11 cellular contexts compared by ENCODE assay signal in the genomic region with DNA sequence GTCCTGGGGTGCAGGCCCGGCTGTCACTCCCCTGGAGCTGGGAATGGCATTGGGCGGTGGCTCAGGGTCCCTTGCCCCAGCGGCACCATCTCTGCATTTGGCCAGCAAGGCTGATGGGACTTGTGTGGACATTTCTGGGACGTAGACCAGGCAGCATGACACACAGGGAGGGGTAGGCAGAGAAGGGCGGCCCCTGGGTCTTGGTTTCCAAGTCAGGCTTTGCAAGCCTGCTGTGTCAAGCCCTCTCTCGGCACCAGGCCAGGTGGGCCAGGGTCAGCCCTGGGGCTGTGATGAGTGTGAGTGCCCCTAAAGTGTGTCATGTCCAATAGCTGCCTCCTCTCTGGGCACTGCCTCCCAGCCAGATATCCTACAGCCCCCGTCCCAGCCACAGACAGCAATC.
DNase-seq lines count a peak whose midpoint lies in the region; ATAC-seq and TF ChIP-seq lines count a peak whose summit lies in the region.
"Had no signal": no experiment of that assay in that cellular context is flagged by ENCODE, and none has a peak within 500 bp of the region (broad histone marks: within the 10 kb centered on the region; RNA-seq: fewer than 3 reads in every experiment).

No MANE protein-coding gene starts in this region.

- H3K4me1 ChIP-seq in adipocyte (ENCODE audit: control insufficient read depth, insufficient read depth, low read length) (peaks cover 94% of the 10 kb centered on the region), hepatocyte (ENCODE audit: insufficient read depth) (peaks cover 96% of the 10 kb centered on the region), stomach (peaks cover 97 to 100% (median 99%) of the 10 kb centered on the region in 4 donors)

- no peaks in the 10 kb centered on the region for H3K9me3 Mint-ChIP-seq in activated T-cell treated with anti-CD3 and anti-CD28 coated beads, Interleukin-2, amount 50 U/mL, for 24 hours

- no peak overlapping the region for H2AFZ ChIP-seq in hepatocyte

- H3K36me3 Mint-ChIP-seq in activated T-cell treated with anti-CD3 and anti-CD28 coated beads, Interleukin-2, amount 50 U/mL, for 24 hours (ENCODE audit: low read depth): peaks cover 54% of the 10 kb centered on the region

- no peak overlapping the region for H3K4me3 ChIP-seq in adipocyte (ENCODE audit: low read length)
- no peak overlapping the region for H3K4me3 ChIP-seq in hepatocyte
- no peak overlapping the region for H3K4me3 ChIP-seq in stomach
- H3K4me3 ChIP-seq: SJCRH30 had no signal

- H3K79me2 ChIP-seq in hepatocyte: peaks cover 90% of the 10 kb centered on the region

- peak overlapping the region; percentile 37 for H3K4me2 ChIP-seq in hepatocyte

- H3K27me3 Mint-ChIP-seq in activated T-cell treated with anti-CD3 and anti-CD28 coated beads, Interleukin-2, amount 50 U/mL, for 24 hours: no peaks in the 10 kb centered on the region

- intact Hi-C loops in stomach (cut with DNase I; ENCODE audit: low total_unique reads): no loop called here

- TF ChIP-seq EP300 in stomach (IDR thresholded peaks at IDR 0.05): no peak

- H3K36me3 ChIP-seq in adipocyte (ENCODE audit: control insufficient read depth, insufficient read depth, low read length, severe bottlenecking) (no peaks in the 10 kb centered on the region), hepatocyte (replicated peaks; ENCODE audit: insufficient read depth, low read depth) (no peaks in the 10 kb centered on the region), stomach (peaks cover 0 to 1% (median under 1%) of the 10 kb centered on the region in 4 donors)

- peaks cover 92% of the 10 kb centered on the region for H3K4me1 Mint-ChIP-seq in activated T-cell treated with anti-CD3 and anti-CD28 coated beads, Interleukin-2, amount 50 U/mL, for 24 hours (ENCODE audit: low read depth)

- peaks cover 61% of the 10 kb centered on the region for H4K20me1 ChIP-seq in hepatocyte (ENCODE audit: insufficient read depth, poor library complexity, severe bottlenecking)

- H3K9me3 ChIP-seq in adipocyte (ENCODE audit: control insufficient read depth, low read length) (no peaks in the 10 kb centered on the region), hepatocyte (ENCODE audit: low read depth) (no peaks in the 10 kb centered on the region), stomach (no peaks in the 10 kb centered on the region)
- H3K9me3 ChIP-seq: SJCRH30 had no signal

- no peak overlapping the region for H3K4me3 Mint-ChIP-seq in activated T-cell treated with anti-CD3 and anti-CD28 coated beads, Interleukin-2, amount 50 U/mL, for 24 hours

- H3K9me2 ChIP-seq in hepatocyte (replicated peaks; ENCODE audit: insufficient read depth): no peaks in the 10 kb centered on the region

- peak overlapping the region; percentile 69 for H3K9ac ChIP-seq in adipocyte (ENCODE audit: low read length)

- DNase-seq in activated T-cell treated with anti-CD3 and anti-CD28 coated beads, Interleukin-2, amount 50 U/mL, for 24 hours: no peak
- no peak for DNase-seq in activated T-cell treated with anti-CD3 and anti-CD28 coated beads, Interleukin-2, amount 50 U/mL, for 1 hour
- DNase-seq in adipocyte (ENCODE audit: low read depth) (no peak), hepatocyte (ENCODE audit: low spot score) (no peak), stomach (no peak), AG20443 (ENCODE audit: low spot score) (no peak), GM19240 (ENCODE audit: insufficient read length, low spot score) (no peak)
- DNase-seq: NCI-H1105 treated with DMSO at 0.1 percent for 48 hours; SJCRH30; stimulated activated CD4-positive, alpha-beta T cell treated with anti-CD3 and anti-CD28 coated beads, Interleukin-2, amount 100 ng/mL, for 24 hours had no signal

- no peak for TF ChIP-seq CTCF in hepatocyte (IDR thresholded peaks at IDR 0.05; ENCODE audit: poor library complexity)
- no peak for TF ChIP-seq CTCF in stomach (IDR thresholded peaks at IDR 0.05)

- WGBS in hepatocyte (ENCODE audit: low lambda C conversion rate, missing lambda C conversion rate): 82% methylated on average over 7 of the region's 7 CpGs
- WGBS in stomach, 5 donors: 78 to 86% (median 81%) methylated on average over 4 to 7 of the region's 7 CpGs

- H3K27ac ChIP-seq in hepatocyte (peak overlapping the region; percentile 95), stomach (peak overlapping the region in 4 of 5 donors; percentile 74 to 89 (median 86))
- H3K27ac ChIP-seq: SJCRH30 had no signal

- no peak for TF ChIP-seq POLR2A in stomach (IDR thresholded peaks at IDR 0.05)

- no peak for ATAC-seq in HG02678 (IDR thresholded peaks at IDR 0.05; ENCODE audit: unreplicated experiment)

- peak overlapping the region; percentile 93 for H3K27ac Mint-ChIP-seq in activated T-cell treated with anti-CD3 and anti-CD28 coated beads, Interleukin-2, amount 50 U/mL, for 24 hours

- H3K27me3 ChIP-seq in adipocyte (replicated peaks; ENCODE audit: control insufficient read depth, insufficient read depth, low read length): no peaks in the 10 kb centered on the region
- no peaks in the 10 kb centered on the region for H3K27me3 ChIP-seq in hepatocyte
- H3K27me3 ChIP-seq in stomach: no peaks in the 10 kb centered on the region
- H3K27me3 ChIP-seq: SJCRH30 had no signal
